Comparison of ENCODE assay signal across 1 cellular context in genomic region chr20:62301773-62302340, GRCh38.
A peak's percentile ranks its signal among the peaks of the same experiment; 100 is the strongest.
TF ChIP-seq lines count a peak whose summit lies in the region.

No MANE protein-coding gene starts in this region.

TF ChIP-seq in K562, 482 proteins besides CTCF, POLR2A, EP300 and RAD21 (continued from another document and continues in another):
- no peak for TF ChIP-seq MITF (IDR thresholded peaks at IDR 0.05)
- TF ChIP-seq DACH1 (IDR thresholded peaks at IDR 0.05; ENCODE audit: partially characterized antibody): no peak
- no peak for TF ChIP-seq TEAD2 (tag; IDR thresholded peaks at IDR 0.05)
- TF ChIP-seq CBX3 (IDR thresholded peaks at IDR 0.05; ENCODE audit: borderline replicate concordance in 1 of 2, low read length in 2 of 2): peak in 1 of 2 experiments; percentile 82; a peak in 1 of 3 replicates
- peak; percentile 61; the same call in 1 of the 2 replicates for TF ChIP-seq TOE1 (IDR thresholded peaks at IDR 0.05; ENCODE audit: borderline replicate concordance)
- TF ChIP-seq TOE1 (CRISPR knock-in tag; IDR thresholded peaks at IDR 0.05; ENCODE audit: borderline replicate concordance, low read depth): no peak
- TF ChIP-seq BDP1 (IDR thresholded peaks at IDR 0.05; ENCODE audit: insufficient read depth, insufficient read length): no peak
- no peak for TF ChIP-seq ZFPM2 (CRISPR knock-in tag; IDR thresholded peaks at IDR 0.05)
- TF ChIP-seq FOXO4 (CRISPR knock-in tag; IDR thresholded peaks at IDR 0.05): no peak
- no peak for TF ChIP-seq NCOA2 (IDR thresholded peaks at IDR 0.05; ENCODE audit: partially characterized antibody in 2 of 2)
- no peak for TF ChIP-seq E4F1 (CRISPR knock-in tag; IDR thresholded peaks at IDR 0.05; ENCODE audit: borderline replicate concordance)
- TF ChIP-seq ZNF785 (CRISPR knock-in tag; IDR thresholded peaks at IDR 0.05): no peak
- TF ChIP-seq CAMTA2 (CRISPR knock-in tag; conservative IDR thresholded peaks at IDR 0.05): no peak
- no peak for TF ChIP-seq SRSF3 (IDR thresholded peaks at IDR 0.05; ENCODE audit: insufficient read depth, low read length)
- TF ChIP-seq PHF21A (IDR thresholded peaks at IDR 0.05; ENCODE audit: borderline replicate concordance, low read depth): peak; percentile 44; the same call in 1 of the 2 replicates
- no peak for TF ChIP-seq ZNF75A (CRISPR knock-in tag; IDR thresholded peaks at IDR 0.05)
- no peak for TF ChIP-seq ZNF311 (CRISPR knock-in tag; IDR thresholded peaks at IDR 0.05)
- no peak for TF ChIP-seq SAFB (IDR thresholded peaks at IDR 0.05; ENCODE audit: borderline replicate concordance, low read depth, low read length)
- peak; percentile 15; the same call in 1 of the 2 replicates for TF ChIP-seq RAD51 (IDR thresholded peaks at IDR 0.05; ENCODE audit: borderline replicate concordance, low read depth)
- no peak for TF ChIP-seq EGR1 (conservative IDR thresholded peaks at IDR 0.05)
- 0 out of 2 replicates have a peak, but pooled peaks have one; percentile 38 for TF ChIP-seq MXI1 (IDR thresholded peaks at IDR 0.05; ENCODE audit: low read depth, low read length)
- no peak for TF ChIP-seq ZNF217 (CRISPR knock-in tag; IDR thresholded peaks at IDR 0.05)
- TF ChIP-seq MLX (CRISPR knock-in tag; conservative IDR thresholded peaks at IDR 0.05): no peak
- no peak for TF ChIP-seq HOXB6 (CRISPR knock-in tag; IDR thresholded peaks at IDR 0.05; ENCODE audit: borderline replicate concordance)
- TF ChIP-seq BRCA1 (IDR thresholded peaks at IDR 0.05): no peak
- no peak for TF ChIP-seq BRCA1 (CRISPR knock-in tag; IDR thresholded peaks at IDR 0.05)
- TF ChIP-seq NFIC (IDR thresholded peaks at IDR 0.05): peak; percentile 75
- no peak for TF ChIP-seq ZNF274 (IDR thresholded peaks at IDR 0.05; ENCODE audit: borderline replicate concordance, low read depth, low read length)
- TF ChIP-seq ZNF140 (CRISPR knock-in tag; IDR thresholded peaks at IDR 0.05): no peak
- TF ChIP-seq RNF219 (CRISPR knock-in tag; IDR thresholded peaks at IDR 0.05): no peak
- TF ChIP-seq RBM15 (IDR thresholded peaks at IDR 0.05; ENCODE audit: insufficient read depth, low read length): no peak
- no peak for TF ChIP-seq SIRT6 (IDR thresholded peaks at IDR 0.05; ENCODE audit: low read depth, low read length)
- no peak for TF ChIP-seq NFRKB (IDR thresholded peaks at IDR 0.05; ENCODE audit: low read depth)
- TF ChIP-seq MCM7 (IDR thresholded peaks at IDR 0.05): no peak
- TF ChIP-seq ZNF324 (CRISPR knock-in tag; IDR thresholded peaks at IDR 0.05): no peak
- no peak for TF ChIP-seq ZNF609 (CRISPR knock-in tag; IDR thresholded peaks at IDR 0.05; ENCODE audit: borderline replicate concordance)
- TF ChIP-seq NR2F6 (CRISPR knock-in tag; IDR thresholded peaks at IDR 0.05): no peak
- TF ChIP-seq JUND (IDR thresholded peaks at IDR 0.05; ENCODE audit: borderline replicate concordance, low read depth, low read length): peak; percentile 66; the same call in 1 of the 2 replicates
- TF ChIP-seq JUND (tag; IDR thresholded peaks at IDR 0.05; ENCODE audit: borderline replicate concordance, low read depth, low read length): no peak; the same call in 2 of the 3 replicates
- TF ChIP-seq SMAD2 (IDR thresholded peaks at IDR 0.05; ENCODE audit: low read depth, low read length): no peak
- no peak for TF ChIP-seq PYGO2 (tag; IDR thresholded peaks at IDR 0.05)
- peak; percentile 96 for TF ChIP-seq CEBPB (tag; IDR thresholded peaks at IDR 0.05)
- no peak for TF ChIP-seq ZFP91 (CRISPR knock-in tag; IDR thresholded peaks at IDR 0.05)
- TF ChIP-seq REST (CRISPR knock-in tag; IDR thresholded peaks at IDR 0.05; ENCODE audit: low read depth): no peak
- no peak for TF ChIP-seq ZFP1 (CRISPR knock-in tag; IDR thresholded peaks at IDR 0.05)
- no peak for TF ChIP-seq KAT2B (IDR thresholded peaks at IDR 0.05; ENCODE audit: low read depth, low read length)
- TF ChIP-seq MEF2D (tag; conservative IDR thresholded peaks at IDR 0.05; ENCODE audit: low read depth): 0 out of 2 replicates have a peak, but pooled peaks have one; percentile 22
- no peak for TF ChIP-seq DDX20 (tag; IDR thresholded peaks at IDR 0.05; ENCODE audit: low read depth)
- TF ChIP-seq TEAD1 (CRISPR knock-in tag; IDR thresholded peaks at IDR 0.05): 0 out of 4 replicates have a peak, but pooled peaks of 1 of the 2 experiments have one; percentile 14
- TF ChIP-seq BRF1 (IDR thresholded peaks at IDR 0.05; ENCODE audit: borderline replicate concordance, extremely low read depth, insufficient read length): no peak
- no peak for TF ChIP-seq TFAM (CRISPR knock-in tag; conservative IDR thresholded peaks at IDR 0.05)
- TF ChIP-seq HDGF (IDR thresholded peaks at IDR 0.05): no peak
- TF ChIP-seq FOSL1 (tag; conservative IDR thresholded peaks at IDR 0.05): no peak; the same call in 1 of the 2 replicates
- no peak for TF ChIP-seq EP400 (IDR thresholded peaks at IDR 0.05)
